20 cellular contexts compared by ENCODE assay signal in genomic region chr14:74935340-74935640, GRCh38. TPM values are rescaled to one million over a fixed set of nuclear protein-coding genes. Genes with fewer than 3 reads are reported as not detected.
A peak's percentile ranks its signal among the peaks of the same experiment; 100 is the strongest.
DNase-seq lines count a peak whose midpoint lies in the region; ATAC-seq, FAIRE-seq and TF ChIP-seq lines count a peak whose summit lies in the region.
"Had no signal": no experiment of that assay in that cellular context is flagged by ENCODE, and none has a peak within 500 bp of the region (broad histone marks: within the 10 kb centered on the region; RNA-seq: fewer than 3 reads in every experiment).

No MANE protein-coding gene starts in this region.

- CTCF ChIA-PET in GM12878 (lab: Yijun Ruan, JAX), result interaction anchor here (1.0 kb wide), 1 partner anchor 75 kb away, joined by 3 read pairs; no protein-coding TSS in a partner anchor

- ATAC-seq in GM12878, result no peak
- ATAC-seq: activated CD4-positive, alpha-beta T cell treated with anti-CD3 and anti-CD28 coated beads for 36 hours; left colon had no signal

- H3K9me3 ChIP-seq in GM12878 (replicated peaks; ENCODE audit: control insufficient read depth, insufficient read depth, low read length) (no peaks in the 10 kb centered on the region; the same call in 2 of the 3 replicates), kidney (ENCODE audit: control insufficient read depth in 1 of 2, low read length in 2 of 2) (no peaks in the 10 kb centered on the region), spleen (no peaks in the 10 kb centered on the region), HAP-1 (no peaks in the 10 kb centered on the region), smooth muscle cell (replicated peaks; ENCODE audit: low read depth) (no peaks in the 10 kb centered on the region)
- H3K9me3 ChIP-seq: prostate gland had no signal

- RAD21 ChIA-PET in GM12878 (lab: Charles Lee; ENCODE audit: unreplicated experiment), result no interaction called here

- H4K20me1 ChIP-seq in GM12878 (ENCODE audit: control insufficient read depth, insufficient read depth) (no peaks in the 10 kb centered on the region), smooth muscle cell (ENCODE audit: low read depth) (no peaks in the 10 kb centered on the region)

- no peak for TF ChIP-seq EP300 in GM12878 (IDR thresholded peaks at IDR 0.05; ENCODE audit: borderline replicate concordance in 1 of 2, control insufficient read depth in 1 of 2, low read depth in 2 of 2, low read length in 2 of 2)

- POLR2A ChIA-PET in GM12878 (lab: Charles Lee), result interaction anchor here (0.5 to 0.6 kb wide), 2 partner anchors 157 to 360 kb away, joined by 3 read pairs; no protein-coding TSS in a partner anchor

- in situ Hi-C loops in GM12878 (cut with MboI) (no loop called here), HAP-1 (cut with MboI; ENCODE audit: low sequenced_read_pairs) (loop anchor here (25.0 kb wide), 1 partner anchor 152 kb away; no protein-coding TSS in a partner anchor)

- H2AFZ ChIP-seq in GM12878 (ENCODE audit: control insufficient read depth, low read depth, low read length) (peak overlapping the region; percentile 16; the same call in 1 of the 2 replicates), smooth muscle cell (ENCODE audit: low read depth) (no peak overlapping the region)

- no peak for TF ChIP-seq RAD21 in GM12878 (IDR thresholded peaks at IDR 0.05; ENCODE audit: insufficient read depth, low read depth, low read length)

- H3K27ac ChIP-seq in GM12878 (ENCODE audit: control insufficient read depth, insufficient read depth) (no peak overlapping the region), kidney (ENCODE audit: low read depth in 2 of 2, low read length in 2 of 2) (no peak overlapping the region), spleen (no peak overlapping the region), smooth muscle cell (ENCODE audit: low read depth) (no peak overlapping the region), coronary artery (peak overlapping the region in 1 of 2 donors; percentile 56)
- H3K27ac ChIP-seq: prostate gland had no signal

- H3F3A ChIP-seq in smooth muscle cell (ENCODE audit: low read depth), result peaks cover 6% of the 10 kb centered on the region

- SMC1A ChIA-PET in GM12878 (lab: Charles Lee; ENCODE audit: uncharacterized antibody, unreplicated experiment), result interaction anchor here (1.0 kb wide), 1 partner anchor 628 kb away, joined by 3 read pairs; no protein-coding TSS in a partner anchor

- H3K4me2 ChIP-seq in GM12878 (ENCODE audit: control insufficient read depth, insufficient read depth), result no peak overlapping the region
- H3K4me2 ChIP-seq in smooth muscle cell, result no peak overlapping the region

- TF ChIP-seq CTCF in GM12878 (IDR thresholded peaks at IDR 0.05 in 2 of 3, conservative IDR thresholded peaks at IDR 0.05 in 1 of 3; ENCODE audit: control insufficient read depth in 2 of 3, extremely low read depth in 1 of 3, insufficient read depth in 1 of 3, low read depth in 3 of 3, low read length in 3 of 3), result no peak
- TF ChIP-seq CTCF in kidney (IDR thresholded peaks at IDR 0.05; ENCODE audit: borderline replicate concordance, extremely low read depth, insufficient read depth), result no peak
- no peak for TF ChIP-seq CTCF in spleen (IDR thresholded peaks at IDR 0.05 in 8 of 11, conservative IDR thresholded peaks at IDR 0.05 in 3 of 11)
- TF ChIP-seq CTCF in smooth muscle cell (IDR thresholded peaks at IDR 0.05; ENCODE audit: borderline replicate concordance, insufficient read depth, poor library complexity, severe bottlenecking), result no peak
- TF ChIP-seq CTCF in coronary artery (IDR thresholded peaks at IDR 0.05), result no peak

- intact Hi-C loops in GM12878 (cut with micrococcal nuclease; ENCODE audit: unreplicated experiment), result no loop called here
- intact Hi-C loops in kidney (cut with DNase I), result no loop called here
- intact Hi-C loops in spleen (cut with DNase I; ENCODE audit: low total_unique reads), result no loop called here

- no peak overlapping the region for H3K4me3 ChIP-seq in GM12878
- no peak overlapping the region for H3K4me3 ChIP-seq in kidney (ENCODE audit: low read length in 2 of 2)
- H3K4me3 ChIP-seq in spleen, result no peak overlapping the region
- no peak overlapping the region for H3K4me3 ChIP-seq in HAP-1
- H3K4me3 ChIP-seq in smooth muscle cell, result no peak overlapping the region
- no peak overlapping the region for H3K4me3 ChIP-seq in coronary artery
- H3K4me3 ChIP-seq: prostate gland had no signal

- WGBS in GM12878 (ENCODE audit: insufficient coverage, insufficient replicate concordance, low lambda C conversion rate, missing lambda C conversion rate), result 64% methylated on average over 9 of the region's 9 CpGs
- WGBS in spleen, 5 donors, result 81 to 87% (median 83%) methylated on average over 9 of the region's 9 CpGs
- WGBS in smooth muscle cell (ENCODE audit: low lambda C conversion rate), result 89% methylated on average over 9 of the region's 9 CpGs

- H3K9ac ChIP-seq in GM12878 (ENCODE audit: control insufficient read depth, insufficient read depth, low read length), result no peak overlapping the region
- no peak overlapping the region for H3K9ac ChIP-seq in kidney (ENCODE audit: low read length in 2 of 2)
- H3K9ac ChIP-seq in smooth muscle cell (ENCODE audit: low read depth), result no peak overlapping the region

- H3K27me3 ChIP-seq in GM12878 (replicated peaks in 1 of 2; ENCODE audit: control insufficient read depth in 2 of 2, insufficient read depth in 2 of 2, low read length in 1 of 2) (no peaks in the 10 kb centered on the region), spleen (replicated peaks in 1 of 7) (no peaks in the 10 kb centered on the region), HAP-1 (ENCODE audit: low read depth) (peaks cover 8% of the 10 kb centered on the region), smooth muscle cell (ENCODE audit: low read depth) (no peaks in the 10 kb centered on the region)

- peaks cover 24% of the 10 kb centered on the region for H3K4me1 ChIP-seq in GM12878 (ENCODE audit: control insufficient read depth, insufficient read depth, low read length)
- peaks cover 0 to 4% of the 10 kb centered on the region in 2 donors for H3K4me1 ChIP-seq in kidney (ENCODE audit: control insufficient read depth in 1 of 2, insufficient read depth in 1 of 2, low read depth in 1 of 2, low read length in 2 of 2)
- H3K4me1 ChIP-seq in spleen, result peaks cover 7 to 51% (median 28%) of the 10 kb centered on the region in 6 donors
- H3K4me1 ChIP-seq in HAP-1, result no peaks in the 10 kb centered on the region
- no peaks in the 10 kb centered on the region for H3K4me1 ChIP-seq in smooth muscle cell (ENCODE audit: low read depth)
- H3K4me1 ChIP-seq: prostate gland had no signal

- H3K79me2 ChIP-seq in GM12878 (ENCODE audit: control insufficient read depth, insufficient read depth, low read length) (no peaks in the 10 kb centered on the region), smooth muscle cell (ENCODE audit: low read depth) (no peaks in the 10 kb centered on the region)

- DNase-seq in GM12878 (ENCODE audit: low read depth, low spot score) (no peak), kidney (peak; percentile 43), spleen (peak; percentile 42), HAP-1 (ENCODE audit: low spot score in 2 of 2) (no peak), smooth muscle cell (lab: John Stamatoyannopoulos, UW; ENCODE audit: unreplicated experiment) (no peak), coronary artery (ENCODE audit: low spot score) (no peak)
- DNase-seq: activated CD4-positive, alpha-beta T cell treated with anti-CD3 and anti-CD28 coated beads for 36 hours; cerebellar nuclear complex; effector CD4-positive, alpha-beta T cell; left colon; MM.1S; NCI-H1436 treated with DMSO at 0.1 percent for 48 hours; NCI-H526 treated with DMSO at 0.1 percent for 48 hours; stimulated activated CD4-positive, alpha-beta T cell treated with anti-CD3 and anti-CD28 coated beads, Interleukin-12 subunit alpha, Interleukin-12 subunit beta, amount 100 ng/mL, for 4 hours had no signal

- H3K36me3 ChIP-seq in GM12878 (ENCODE audit: control insufficient read depth in 2 of 2, insufficient read depth in 2 of 2, low read length in 1 of 2) (no peaks in the 10 kb centered on the region), kidney (ENCODE audit: control insufficient read depth in 1 of 2, insufficient read depth in 2 of 2, low read length in 2 of 2) (no peaks in the 10 kb centered on the region), spleen (no peaks in the 10 kb centered on the region), HAP-1 (replicated peaks) (no peaks in the 10 kb centered on the region), smooth muscle cell (ENCODE audit: low read depth) (no peaks in the 10 kb centered on the region)
- H3K36me3 ChIP-seq: prostate gland had no signal

- TF ChIP-seq POLR2A in GM12878 (IDR thresholded peaks at IDR 0.05; ENCODE audit: low read depth, low read length), result no peak
- no peak for TF ChIP-seq POLR2A in spleen (IDR thresholded peaks at IDR 0.05)

- FAIRE-seq in GM12878 (lab: Jason Lieb, UNC) (no peak), kidney (lab: Jason Lieb, UNC) (no peak)
- FAIRE-seq: astrocyte, urothelium cell line had no signal

- no TSS peak for BruUV-seq in GM12878 (replicated peaks; lab: Mats Ljungman, UMichigan)

RNA-seq across cellular contexts. Expression of gene RPS6KL1, which starts 12.2 kb away (rescaled TPM):
- 0.37 and 0.96 TPM in 2 replicates for total RNA-seq in GM12878 (2013; cell fraction: nucleolus; rRNA removed)
- total RNA-seq in GM12878 (2014; rRNA removed) (3.5 and 4.7 TPM in 2 replicates), GM12878 (2014; rRNA removed; fragmentation: Illumina TruSeq; extraction: Trizol) (1.9 and 2.1 TPM in 2 replicates), GM12878 (2021) (2.8 and 4.2 TPM in 2 replicates), kidney (7.9 TPM), spleen (10 to 100 TPM in 1 of 7 donors, 1 to 10 TPM in 6; 1.7 to 15.7 (median 5.7) TPM), smooth muscle cell (0.09 TPM in 1 of 2 replicates, not detected in the other)
- polyA plus RNA-seq in GM12878 (2011; ENCODE audit: low read depth), result 0.85 TPM
- polyA plus RNA-seq in GM12878 (2011; rRNA removed) (0.04 and 0.14 TPM in 2 replicates), GM12878 (2014; fragmentation: Illumina TruSeq; extraction: Trizol) (0.54 and 2.1 TPM in 2 replicates), GM12878 (2014; fragmentation: Nextera tagmentation; extraction: Ambion mirVana) (under 1 TPM; 0.23 to 0.73 TPM), GM12878 (2014; rRNA removed) (3.4 and 4.2 TPM in 2 replicates), GM12878 (2016; fragmentation: Nextera tagmentation; extraction: Ambion mirVana) (1 to 10 TPM; 1.3 to 2.0 TPM), kidney (ENCODE audit: insufficient read depth, low read depth, low replicate concordance) (3.7 TPM), spleen (1 to 10 TPM; 3.3 to 4.6 (median 4.6) TPM), smooth muscle cell (not detected in 2 replicates)
- polyA plus RNA-seq in GM12878 (2011; cell fraction: cytosol; rRNA removed), result 0.07 and 0.08 TPM in 2 replicates
- 0.22 and 0.31 TPM in 2 replicates for polyA plus RNA-seq in GM12878 (2011; cell fraction: nucleus; rRNA removed)
- 2.6 and 2.9 TPM in 2 replicates for polyA plus RNA-seq in GM12878 (2012)
- 0.05 TPM in 1 of 2 replicates, not detected in the other for polyA minus RNA-seq in GM12878 (2011; rRNA and poly(A)+ RNA removed)
- not detected in 2 replicates for polyA minus RNA-seq in GM12878 (2011; cell fraction: cytosol; rRNA and poly(A)+ RNA removed)
- 0.29 TPM in 1 of 2 replicates, not detected in the other for polyA minus RNA-seq in GM12878 (2011; cell fraction: nucleus; rRNA and poly(A)+ RNA removed)

RNA-seq across cellular contexts. Expression of gene PGF, which starts 20.1 kb away (rescaled TPM):
- total RNA-seq in GM12878 (2013; cell fraction: nucleolus; rRNA removed), result 13.5 and 14.0 TPM in 2 replicates
- total RNA-seq in GM12878 (2014; rRNA removed) (0.76 and 0.79 TPM in 2 replicates), GM12878 (2014; rRNA removed; fragmentation: Illumina TruSeq; extraction: Trizol) (0.40 and 0.46 TPM in 2 replicates), GM12878 (2021) (1.0 and 1.1 TPM in 2 replicates), kidney (9.3 TPM), spleen (1 to 10 TPM; 2.2 to 7.7 (median 2.7) TPM), smooth muscle cell (15.4 and 17.8 TPM in 2 replicates)
- 1.0 TPM for polyA plus RNA-seq in GM12878 (2011; ENCODE audit: low read depth)
- polyA plus RNA-seq in GM12878 (2011; rRNA removed) (2.4 and 5.5 TPM in 2 replicates), GM12878 (2014; fragmentation: Illumina TruSeq; extraction: Trizol) (0.27 and 0.32 TPM in 2 replicates), GM12878 (2014; fragmentation: Nextera tagmentation; extraction: Ambion mirVana) (under 1 TPM; 0.11 to 0.16 TPM), GM12878 (2014; rRNA removed) (0.46 and 0.66 TPM in 2 replicates), GM12878 (2016; fragmentation: Nextera tagmentation; extraction: Ambion mirVana) (1 to 10 TPM; 3.5 to 4.2 TPM), kidney (ENCODE audit: insufficient read depth, low read depth, low replicate concordance) (12.1 TPM), spleen (1 to 10 TPM in 2 of 3 donors, under 1 TPM in 1; 0.87 to 6.2 (median 2.7) TPM), smooth muscle cell (30.6 and 32.2 TPM in 2 replicates)
- 4.5 and 4.9 TPM in 2 replicates for polyA plus RNA-seq in GM12878 (2011; cell fraction: cytosol; rRNA removed)
- 7.8 and 12.6 TPM in 2 replicates for polyA plus RNA-seq in GM12878 (2011; cell fraction: nucleus; rRNA removed)
- 2.0 and 2.9 TPM in 2 replicates for polyA plus RNA-seq in GM12878 (2012)
- 3.4 and 6.9 TPM in 2 replicates for polyA minus RNA-seq in GM12878 (2011; rRNA and poly(A)+ RNA removed)
- 1.4 and 3.5 TPM in 2 replicates for polyA minus RNA-seq in GM12878 (2011; cell fraction: cytosol; rRNA and poly(A)+ RNA removed)
- 8.7 and 9.3 TPM in 2 replicates for polyA minus RNA-seq in GM12878 (2011; cell fraction: nucleus; rRNA and poly(A)+ RNA removed)
- polyA plus RNA-seq: neural cell had no signal

RNA-seq across cellular contexts. Expression of gene DLST, which starts 53.6 kb away (rescaled TPM):
- total RNA-seq in GM12878 (2013; cell fraction: nucleolus; rRNA removed), result 115 and 132 TPM in 2 replicates
- total RNA-seq in GM12878 (2014; rRNA removed), result 64.7 and 67.0 TPM in 2 replicates
- 68.3 and 72.9 TPM in 2 replicates for total RNA-seq in GM12878 (2014; rRNA removed; fragmentation: Illumina TruSeq; extraction: Trizol)
- total RNA-seq in GM12878 (2021), result 118 and 126 TPM in 2 replicates
- polyA plus RNA-seq in GM12878 (2011; ENCODE audit: low read depth), result 49.5 TPM
- polyA plus RNA-seq in GM12878 (2011; rRNA removed), result 127 and 141 TPM in 2 replicates
- 189 and 215 TPM in 2 replicates for polyA plus RNA-seq in GM12878 (2011; cell fraction: cytosol; rRNA removed)
- 134 and 155 TPM in 2 replicates for polyA plus RNA-seq in GM12878 (2011; cell fraction: nucleus; rRNA removed)
- 68.5 and 77.5 TPM in 2 replicates for polyA plus RNA-seq in GM12878 (2012)
- 116 and 119 TPM in 2 replicates for polyA plus RNA-seq in GM12878 (2014; fragmentation: Illumina TruSeq; extraction: Trizol)
- polyA plus RNA-seq in GM12878 (2014; fragmentation: Nextera tagmentation; extraction: Ambion mirVana), result 10 to 100 TPM in 1 of 2 experiments, 1 to 10 TPM in 1; 2.9 to 12.2 TPM
- 113 and 116 TPM in 2 replicates for polyA plus RNA-seq in GM12878 (2014; rRNA removed)
- 10 to 100 TPM; 10.8 to 14.9 TPM for polyA plus RNA-seq in GM12878 (2016; fragmentation: Nextera tagmentation; extraction: Ambion mirVana)
- 130 and 164 TPM in 2 replicates for polyA minus RNA-seq in GM12878 (2011; rRNA and poly(A)+ RNA removed)
- 32.6 and 43.8 TPM in 2 replicates for polyA minus RNA-seq in GM12878 (2011; cell fraction: cytosol; rRNA and poly(A)+ RNA removed)
- 40.4 and 50.0 TPM in 2 replicates for polyA minus RNA-seq in GM12878 (2011; cell fraction: nucleus; rRNA and poly(A)+ RNA removed)
- 98.6 TPM for total RNA-seq in kidney
- 112 TPM for polyA plus RNA-seq in kidney (ENCODE audit: insufficient read depth, low read depth, low replicate concordance)
- 10 to 100 TPM; 70.9 to 80.0 (median 78.6) TPM for total RNA-seq in spleen
- polyA plus RNA-seq in spleen, result 10 to 100 TPM; 33.1 to 48.5 (median 33.4) TPM
- 45.1 and 46.9 TPM in 2 replicates for total RNA-seq in smooth muscle cell
- 4.9 and 7.8 TPM in 2 replicates for polyA plus RNA-seq in smooth muscle cell

RNA-seq across cellular contexts. Expression of gene PROX2, which starts 59.3 kb away (rescaled TPM):
- total RNA-seq in GM12878 (2013; cell fraction: nucleolus; rRNA removed), result not detected in 2 replicates
- 0.16 and 0.23 TPM in 2 replicates for total RNA-seq in GM12878 (2014; rRNA removed)
- total RNA-seq in GM12878 (2014; rRNA removed; fragmentation: Illumina TruSeq; extraction: Trizol), result 0.27 and 0.37 TPM in 2 replicates
- 0.11 and 0.33 TPM in 2 replicates for total RNA-seq in GM12878 (2021)
- 0.29 TPM for polyA plus RNA-seq in GM12878 (2011; ENCODE audit: low read depth)
- 0.03 and 0.11 TPM in 2 replicates for polyA plus RNA-seq in GM12878 (2011; rRNA removed)
- polyA plus RNA-seq in GM12878 (2011; cell fraction: cytosol; rRNA removed), result not detected in 2 replicates
- 0.03 TPM in 1 of 2 replicates, not detected in the other for polyA plus RNA-seq in GM12878 (2011; cell fraction: nucleus; rRNA removed)
- polyA plus RNA-seq in GM12878 (2012), result 0.38 and 0.50 TPM in 2 replicates
- polyA plus RNA-seq in GM12878 (2014; fragmentation: Illumina TruSeq; extraction: Trizol), result 0.16 TPM in 1 of 2 replicates, not detected in the other
- under 1 TPM; 0.04 to 0.05 TPM for polyA plus RNA-seq in GM12878 (2014; fragmentation: Nextera tagmentation; extraction: Ambion mirVana)
- 0.08 and 0.12 TPM in 2 replicates for polyA plus RNA-seq in GM12878 (2014; rRNA removed)
- polyA plus RNA-seq in GM12878 (2016; fragmentation: Nextera tagmentation; extraction: Ambion mirVana), result under 1 TPM; 0.28 to 0.42 TPM
- not detected in 2 replicates for polyA minus RNA-seq in GM12878 (2011; rRNA and poly(A)+ RNA removed)
- polyA minus RNA-seq in GM12878 (2011; cell fraction: cytosol; rRNA and poly(A)+ RNA removed), result not detected in 2 replicates
- not detected in 2 replicates for polyA minus RNA-seq in GM12878 (2011; cell fraction: nucleus; rRNA and poly(A)+ RNA removed)
- total RNA-seq in kidney, result not detected
- polyA plus RNA-seq in kidney (ENCODE audit: insufficient read depth, low read depth, low replicate concordance), result not detected
- under 1 TPM in 2 of 7 donors, not detected in 5; 0.41 to 0.43 TPM for total RNA-seq in spleen
- polyA plus RNA-seq in spleen, result under 1 TPM in 2 of 3 donors, not detected in 1; 0.06 to 0.09 TPM
- total RNA-seq in smooth muscle cell, result not detected in 2 replicates
- polyA plus RNA-seq in smooth muscle cell, result 0.08 and 0.52 TPM in 2 replicates
- total RNA-seq: activated T-helper 1 cell treated with anti-CD3 and anti-CD28 coated beads, Interleukin-12 subunit alpha, Interleukin-12 subunit beta, Interleukin-2, Interleukin-4 antibody, amounts not matched to agents 30 ng/mL and 10 ng/mL and 1 ng/mL, durations not matched to agents 14 hours and 24 hours and 36 hours; astrocyte; left colon; prostate gland had no signal
- polyA plus RNA-seq: esophagus, neural cell had no signal

Comparison
In these comparisons a context has a peak if more than half of its experiments do, and no peak if none do; other contexts are left out.
1. DNase-seq: peak in kidney (single experiment) and spleen (single experiment); none in GM12878 (single experiment), HAP-1 (0 of 2), smooth muscle cell (single experiment) and coronary artery (single experiment).